Comparison of ENCODE assay signal across 32 cellular contexts in the genomic region with DNA sequence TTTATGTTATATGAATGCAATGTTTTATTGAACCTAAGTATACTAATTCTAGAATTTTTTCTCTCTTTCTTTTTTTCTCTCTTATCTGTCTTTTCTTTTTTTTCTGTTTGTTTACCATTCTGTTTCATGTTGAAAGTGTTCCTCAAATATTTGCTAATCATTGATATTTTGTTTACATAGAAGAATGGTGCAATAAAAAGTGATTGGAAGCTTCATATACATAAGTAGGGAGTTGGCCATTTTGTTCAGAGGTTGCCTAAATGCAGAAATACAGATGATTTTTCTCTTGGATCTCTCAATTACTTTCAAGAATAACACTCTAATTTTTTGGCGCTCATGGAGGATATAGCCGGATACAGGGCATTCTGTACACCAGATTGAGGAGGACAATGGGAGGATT. TPM values are rescaled to one million over a fixed set of nuclear protein-coding genes. Genes with fewer than 3 reads are reported as not detected.
"Had no signal": no experiment of that assay in that cellular context is flagged by ENCODE, and none has a peak within 500 bp of the region (broad histone marks: within the 10 kb centered on the region; RNA-seq: fewer than 3 reads in every experiment).

No MANE protein-coding gene starts in this region.

- FAIRE-seq: bronchial epithelial cell, TTC549 had no signal

- H3K27ac ChIP-seq: SJCRH30, SK-N-MC, VCaP had no signal

- ATAC-seq: activated CD8-positive, alpha-beta memory T cell treated with anti-CD3 and anti-CD28 coated beads, Interleukin-2, amount 10 ng/mL, durations not matched to agents 7 days and 5 days; activated naive CD8-positive, alpha-beta T cell treated with anti-CD3 and anti-CD28 coated beads, Interleukin-2, amount 50 U/mL, for 24 hours; Panc1 had no signal

- H3K4me3 ChIP-seq: MG63, SJCRH30, SK-N-MC had no signal

- DNase-seq: activated B cell treated with CpG ODN at 0.5 μM for 24 hours; activated CD4-positive, alpha-beta memory T cell treated with anti-CD3 and anti-CD28 coated beads, Interleukin-2, amount 10 ng/mL, durations not matched to agents 7 days and 5 days; activated CD4-positive, alpha-beta T cell treated with anti-CD3 and anti-CD28 coated beads for 1 hour; activated CD4-positive, alpha-beta T cell treated with anti-CD3 and anti-CD28 coated beads for 48 hours; activated CD8-positive, alpha-beta memory T cell treated with anti-CD3 and anti-CD28 coated beads for 24 hours; activated CD8-positive, alpha-beta memory T cell treated with anti-CD3 and anti-CD28 coated beads, Interleukin-2, amount 10 ng/mL, durations not matched to agents 7 days and 5 days; activated CD8-positive, alpha-beta memory T cell treated with anti-CD3 and anti-CD28 coated beads, Interleukin-2, amount 50 U/mL, for 48 hours; activated effector memory CD4-positive, alpha-beta T cell treated with Interleukin-2 at 50 U/mL for 16 hours; activated naive CD4-positive, alpha-beta T cell treated with anti-CD3 and anti-CD28 coated beads, Interleukin-2, amount 10 ng/mL, durations not matched to agents 7 days and 5 days; activated naive CD8-positive, alpha-beta T cell treated with anti-CD3 and anti-CD28 coated beads, Interleukin-2, amount 50 U/mL, for 24 hours; activated T-cell treated with anti-CD3 and anti-CD28 coated beads, Interleukin-2, amount 50 U/mL, for 48 hours; anterior cingulate cortex; caudate nucleus; KG1; MG63; NCI-H1048; NCI-H1105 treated with DMSO at 0.1 percent for 48 hours; NCI-H1436; NCI-H187; NCI-H2029 treated with DMSO at 0.1 percent for 48 hours; NCI-H2107; NCI-H2171; NCI-H510A; NCI-H526; SHP77; SJCRH30 had no signal

- H3K27me3 ChIP-seq: MG63, SJCRH30 had no signal

- H3K36me3 ChIP-seq: MG63, SJCRH30 had no signal

- H3K9me3 ChIP-seq: MG63, SJCRH30 had no signal

- H3K4me1 ChIP-seq: SJCRH30 had no signal

RNA-seq across cellular contexts. Expression of gene SERTM2, which starts 5.7 kb away (rescaled TPM):
- total RNA-seq: activated B cell treated with CpG ODN at 0.5 μM for 24 hours; activated CD4-positive, alpha-beta memory T cell treated with anti-CD3 and anti-CD28 coated beads, Interleukin-2, amount 10 ng/mL, durations not matched to agents 7 days and 5 days; activated CD8-positive, alpha-beta memory T cell treated with anti-CD3 and anti-CD28 coated beads, Interleukin-2, amount 10 ng/mL, durations not matched to agents 7 days and 5 days; RPMI7951 had no signal
